ENCODE assay signal across 8 cellular contexts in genomic region chr16:48158296-48158695, GRCh38. TPM values are rescaled to one million over a fixed set of nuclear protein-coding genes. Genes with fewer than 3 reads are reported as not detected.
DNase-seq lines count a peak whose midpoint lies in the region; ATAC-seq and TF ChIP-seq lines count a peak whose summit lies in the region.

No MANE protein-coding gene starts in this region.

- H3K4me1 Mint-ChIP-seq in mesothelial cell of epicardium: no peaks in the 10 kb centered on the region

- no peak overlapping the region for H3K4me3 Mint-ChIP-seq in mesothelial cell of epicardium

- ATAC-seq in GM18499 (IDR thresholded peaks at IDR 0.05; ENCODE audit: insufficient read depth, unreplicated experiment) (peak; percentile 77), HG02642 (IDR thresholded peaks at IDR 0.05; ENCODE audit: poor library complexity, unreplicated experiment) (peak; percentile 64), GM19328 (IDR thresholded peaks at IDR 0.05; ENCODE audit: unreplicated experiment) (no peak)

- H3K36me3 Mint-ChIP-seq in mesothelial cell of epicardium: no peaks in the 10 kb centered on the region

- TF ChIP-seq CTCF in fibroblast of the aortic adventitia (IDR thresholded peaks at IDR 0.05; ENCODE audit: insufficient read depth, low read length): no peak
- TF ChIP-seq CTCF in mesothelial cell of epicardium (IDR thresholded peaks at IDR 0.05; ENCODE audit: unreplicated experiment): no peak

- peaks cover 28% of the 10 kb centered on the region for H3K27me3 Mint-ChIP-seq in mesothelial cell of epicardium (ENCODE audit: low read depth)

- POLR2A ChIA-PET in HEK293T (lab: Yijun Ruan, JAX): no interaction called here

- no peak overlapping the region for H3K4me3 ChIP-seq in fibroblast of the aortic adventitia (ENCODE audit: low read depth, low read length)

- peak; percentile 95 for DNase-seq in RPMI7951 (ENCODE audit: low read depth)
- peak; percentile 62 for DNase-seq in fibroblast of the aortic adventitia (ENCODE audit: low read depth)
- no peak for DNase-seq in mesothelial cell of epicardium (ENCODE audit: low spot score in 2 of 2, unreplicated experiment in 2 of 2)
- DNase-seq in midbrain (lab: John Stamatoyannopoulos, UW): no peak
- DNase-seq in HEK293T (ENCODE audit: extremely low spot score): no peak

- CTCF ChIA-PET in HEK293T (lab: Yijun Ruan, JAX): no interaction called here

- H3K9me3 Mint-ChIP-seq in mesothelial cell of epicardium: no peaks in the 10 kb centered on the region

- no peak overlapping the region for H3K27ac Mint-ChIP-seq in mesothelial cell of epicardium

TF ChIP-seq in HEK293T, 16 proteins besides CTCF, POLR2A, EP300 and RAD21:
- no peak for TF ChIP-seq LEF1 (IDR thresholded peaks at IDR 0.05; ENCODE audit: borderline replicate concordance)
- no peak for TF ChIP-seq NFRKB (IDR thresholded peaks at IDR 0.05)
- no peak for TF ChIP-seq SP1 (IDR thresholded peaks at IDR 0.05)
- TF ChIP-seq FOXA1 (IDR thresholded peaks at IDR 0.05): no peak
- TF ChIP-seq ZNF384 (IDR thresholded peaks at IDR 0.05): no peak
- TF ChIP-seq ELF4 (IDR thresholded peaks at IDR 0.05): no peak
- TF ChIP-seq ARNT (IDR thresholded peaks at IDR 0.05): no peak
- no peak for TF ChIP-seq CTBP1 (IDR thresholded peaks at IDR 0.05; ENCODE audit: borderline replicate concordance)
- no peak for TF ChIP-seq FOXK2 (IDR thresholded peaks at IDR 0.05)

RNA-seq across cellular contexts. Expression of gene ABCC12, which starts 2.5 kb away (rescaled TPM):
- total RNA-seq in RPMI7951 (2014; rRNA removed; shearing (Covaris generic)): 0.29 and 0.48 TPM in 2 replicates
- total RNA-seq in fibroblast of the aortic adventitia (ENCODE audit: low replicate concordance): not detected in 2 replicates
- not detected in 3 replicates for total RNA-seq in mesothelial cell of epicardium

Comparison
In these comparisons a context has a peak if more than half of its experiments do, and no peak if none do; other contexts are left out.
1. DNase-seq: peak in RPMI7951 (single experiment) and fibroblast of the aortic adventitia (single experiment); none in mesothelial cell of epicardium (0 of 2), midbrain (single experiment) and HEK293T (single experiment).